8 cellular contexts compared by ENCODE assay signal in genomic region chr7:727104-727805, GRCh38. TPM values are rescaled to one million over a fixed set of nuclear protein-coding genes. Genes with fewer than 3 reads are reported as not detected.
DNase-seq lines count a peak whose midpoint lies in the region; ATAC-seq and TF ChIP-seq lines count a peak whose summit lies in the region.

Gene PRKAR1B, minus strand, starts transcription at chr7:727281. Its CDS starts 15,776 bp downstream, at chr7:711505.

- H3K4me3 ChIP-seq in CD8-positive, alpha-beta T cell (ENCODE audit: low read depth, low read length): peak within 1 kb of the TSS; percentile 77
- H3K4me3 ChIP-seq in colonic mucosa: peak within 1 kb of the TSS; percentile 87
- H3K4me3 ChIP-seq in lower leg skin (ENCODE audit: low read depth, poor library complexity, severe bottlenecking): peak within 1 kb of the TSS; percentile 78

- peak within 1 kb of the TSS; percentile 76 for H3K27ac Mint-ChIP-seq in CD8-positive, alpha-beta T cell

- H3K27me3 ChIP-seq in CD8-positive, alpha-beta T cell (ENCODE audit: insufficient read depth, low read length): no peaks in the 10 kb centered on the region
- H3K27me3 ChIP-seq in colonic mucosa: no peaks in the 10 kb centered on the region

- WGBS in lower leg skin, 2 donors: 2% methylated on average over 27 to 48 of the region's 66 CpGs

- CTCF ChIA-PET in CD8-positive, alpha-beta T cell (lab: Charles Lee): no interaction called here

- peak; percentile 67 for ATAC-seq in CD8-positive, alpha-beta T cell
- ATAC-seq in GM19438 (IDR thresholded peaks at IDR 0.05; ENCODE audit: low read depth, unreplicated experiment) (peak; percentile 35), HG03469 (IDR thresholded peaks at IDR 0.05; ENCODE audit: unreplicated experiment) (peak; percentile 27)

- DNase-seq in CD8-positive, alpha-beta T cell: peak in 4 of 7 experiments; percentile 11 to 42 (median 30)
- DNase-seq in colonic mucosa (peak; percentile 72), lower leg skin (ENCODE audit: low spot score in 2 of 2) (peak in 1 of 2 donors; percentile 77), cortex of kidney (lab: John Stamatoyannopoulos, UW) (no peak)
- peak; percentile 35 for DNase-seq in stimulated activated CD8-positive, alpha-beta memory T cell treated with anti-CD3 and anti-CD28 coated beads, Interleukin-4, amount 100 ng/mL, for 24 hours (ENCODE audit: low read depth)

- POLR2A ChIA-PET in CD8-positive, alpha-beta T cell (lab: Charles Lee): interaction anchor here (1.0 kb wide), 1 partner anchor 127 kb away, joined by 3 read pairs; no protein-coding TSS in a partner anchor

- no peaks in the 10 kb centered on the region for H3K9me3 ChIP-seq in CD8-positive, alpha-beta T cell (ENCODE audit: low read length)
- H3K9me3 ChIP-seq in colonic mucosa: no peaks in the 10 kb centered on the region

- no peak for TF ChIP-seq CTCF in CD8-positive, alpha-beta T cell (IDR thresholded peaks at IDR 0.05)
- no peak for TF ChIP-seq CTCF in colonic mucosa (IDR thresholded peaks at IDR 0.05)
- no peak for TF ChIP-seq CTCF in lower leg skin (IDR thresholded peaks at IDR 0.05)

- peaks cover 14% of the 10 kb centered on the region for H3K4me1 ChIP-seq in CD8-positive, alpha-beta T cell (ENCODE audit: insufficient read depth, low read length)
- H3K4me1 ChIP-seq in colonic mucosa: peaks cover 6% of the 10 kb centered on the region

- no peaks in the 10 kb centered on the region for H3K9me3 Mint-ChIP-seq in CD8-positive, alpha-beta T cell

- H3K36me3 ChIP-seq in CD8-positive, alpha-beta T cell (ENCODE audit: insufficient read depth, low read length): no peaks in the 10 kb centered on the region
- H3K36me3 ChIP-seq in colonic mucosa: no peaks in the 10 kb centered on the region

- peaks cover 17% of the 10 kb centered on the region for H3K4me1 Mint-ChIP-seq in CD8-positive, alpha-beta T cell (ENCODE audit: low read depth)

- TF ChIP-seq POLR2A in lower leg skin (IDR thresholded peaks at IDR 0.05): no peak

- H3K4me3 Mint-ChIP-seq in CD8-positive, alpha-beta T cell: peak within 1 kb of the TSS; percentile 83

- peak within 1 kb of the TSS; percentile 79 to 80 for H3K9ac ChIP-seq in colonic mucosa (ENCODE audit: low read depth in 2 of 2, low read length in 2 of 2)

- H3K27ac ChIP-seq in CD8-positive, alpha-beta T cell (ENCODE audit: low read depth, low read length): peak within 1 kb of the TSS; percentile 67
- H3K27ac ChIP-seq in colonic mucosa: no peak within 1 kb of the TSS

- intact Hi-C loops in CD8-positive, alpha-beta T cell (cut with DNase I, micrococcal nuclease): loop anchor here in 1 of 2 experiments (2.0 to 5.0 kb wide), 4 partner anchors 142 to 580 kb away; partner anchors contain the start of gene PDGFA
- intact Hi-C loops in T-helper 2 cell treated with Interferon-gamma antibody and Interleukin-4, amounts not matched to agents 100 ng/mL and 5 ng/mL, for 36 hours (cut with micrococcal nuclease): loop anchor here (2.0 kb wide), 2 partner anchors 142 to 150 kb away; partner anchors contain the start of gene GET4
- intact Hi-C loops in colonic mucosa (cut with DNase I) (loop anchor here (10.0 kb wide), 1 partner anchor 202 kb away; no protein-coding TSS in a partner anchor), lower leg skin (cut with DNase I; ENCODE audit: low total_unique reads) (no loop called here)

- H3K27me3 Mint-ChIP-seq in CD8-positive, alpha-beta T cell (ENCODE audit: low read depth): no peaks in the 10 kb centered on the region

- peaks cover 31% of the 10 kb centered on the region for H3K36me3 Mint-ChIP-seq in CD8-positive, alpha-beta T cell

RNA-seq across cellular contexts. Expression of gene PRKAR1B, which starts in this region (rescaled TPM):
- total RNA-seq in CD8-positive, alpha-beta T cell: 10 to 100 TPM; 16.6 to 20.2 TPM
- 32.5 and 32.7 TPM in 2 replicates for total RNA-seq in T-helper 2 cell treated with Interferon-gamma antibody and Interleukin-4, amounts not matched to agents 100 ng/mL and 5 ng/mL, for 36 hours
- total RNA-seq in colonic mucosa (10 to 100 TPM; 19.2 to 32.8 TPM), lower leg skin (10 to 100 TPM in 3 of 4 donors, 1 to 10 TPM in 1; 7.8 to 16.9 (median 15.0) TPM)
